Comparison of ENCODE assay signal across 8 cellular contexts in the genomic region with DNA sequence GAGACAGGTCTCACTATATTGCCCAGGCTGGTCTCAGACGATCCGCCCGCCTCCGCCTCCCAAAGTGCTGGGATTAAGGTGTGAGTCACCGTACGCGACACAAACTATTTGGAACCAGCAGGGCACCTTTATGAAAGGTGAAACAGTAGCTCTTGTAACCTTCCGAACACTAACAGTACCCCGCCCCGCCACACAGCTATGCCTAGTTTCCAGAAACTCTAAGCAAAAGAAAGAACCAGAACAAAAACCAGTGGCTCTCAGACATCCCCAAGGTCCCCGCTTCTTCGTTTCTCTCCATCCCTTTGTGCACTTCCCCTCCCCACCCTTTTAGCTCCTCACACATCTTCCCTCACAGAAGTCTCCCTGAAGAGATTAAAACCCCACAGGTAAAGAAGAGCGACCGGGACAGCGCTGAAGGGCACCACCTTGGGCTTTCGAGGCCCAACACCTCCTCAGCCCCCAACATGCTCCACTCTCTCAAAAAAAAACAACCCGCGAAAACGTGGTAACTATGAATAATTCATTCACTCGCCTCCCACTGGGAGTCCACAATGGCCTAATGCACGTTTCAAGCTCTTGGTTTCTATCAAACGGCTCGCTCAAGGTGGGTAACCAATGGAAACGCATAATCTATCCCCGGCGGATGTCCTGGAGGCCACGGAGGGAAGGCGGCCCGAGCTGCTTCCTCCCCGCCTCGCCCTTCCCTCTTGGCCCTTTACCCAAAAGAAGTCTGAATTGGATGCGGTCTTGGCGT. TPM values are rescaled to one million over a fixed set of nuclear protein-coding genes. Genes with fewer than 3 reads are reported as not detected.
DNase-seq lines count a peak whose midpoint lies in the region; ATAC-seq, FAIRE-seq and TF ChIP-seq lines count a peak whose summit lies in the region.

No MANE protein-coding gene starts in this region.

- WGBS in pancreas, 2 donors = 4 to 7% methylated on average over 33 of the region's 33 CpGs

- H3K4me1 ChIP-seq in MM.1S (ENCODE audit: low read length) (no peaks in the 10 kb centered on the region), pancreas (peaks cover 11 to 36% (median 17%) of the 10 kb centered on the region in 3 donors)

- H3K4me3 ChIP-seq in H7 (ENCODE audit: insufficient read depth, low read depth, low read length) = peak overlapping the region; percentile 94
- peak overlapping the region; percentile 89 for H3K4me3 ChIP-seq in MM.1S (ENCODE audit: low read length)
- peak overlapping the region; percentile 63 for H3K4me3 ChIP-seq in fibroblast of the aortic adventitia (ENCODE audit: low read depth, low read length)
- peak overlapping the region; percentile 73 to 100 (median 90) for H3K4me3 ChIP-seq in pancreas

- no peaks in the 10 kb centered on the region for H3K27me3 Mint-ChIP-seq in activated CD4-positive, alpha-beta memory T cell treated with anti-CD3 and anti-CD28 coated beads for 36 hours

- POLR2A ChIA-PET in GM10248 (lab: Yijun Ruan, JAX) = no interaction called here
- POLR2A ChIA-PET in activated CD4-positive, alpha-beta memory T cell treated with anti-CD3 and anti-CD28 coated beads for 36 hours (lab: Charles Lee) = interaction anchor here (0.6 to 1.4 kb wide), 11 partner anchors 12 to 1628 kb away, joined by 3 to 4 read pairs (median 3); a partner anchor contains a TSS

- H3K4me3 Mint-ChIP-seq in activated CD4-positive, alpha-beta memory T cell treated with anti-CD3 and anti-CD28 coated beads for 36 hours = peak overlapping the region; percentile 81

- TF ChIP-seq CTCF in GM10248 (IDR thresholded peaks at IDR 0.05; ENCODE audit: control extremely low read depth, extremely low read depth, low read depth, missing control alignments) = no peak
- TF ChIP-seq CTCF in MM.1S (IDR thresholded peaks at IDR 0.05; ENCODE audit: low read length) = no peak
- TF ChIP-seq CTCF in fibroblast of the aortic adventitia (IDR thresholded peaks at IDR 0.05; ENCODE audit: insufficient read depth, low read length) = no peak
- no peak for TF ChIP-seq CTCF in pancreas (IDR thresholded peaks at IDR 0.05)

- H3K9me3 ChIP-seq in MM.1S (replicated peaks; ENCODE audit: insufficient read depth, low read length) = no peaks in the 10 kb centered on the region
- H3K9me3 ChIP-seq in pancreas = no peaks in the 10 kb centered on the region

- peak overlapping the region; percentile 90 for H3K27ac Mint-ChIP-seq in activated CD4-positive, alpha-beta memory T cell treated with anti-CD3 and anti-CD28 coated beads for 36 hours

- H3K4me2 ChIP-seq in MM.1S (ENCODE audit: low read depth, low read length) = peak overlapping the region; percentile 53

- H3K27me3 ChIP-seq in H7 (ENCODE audit: control insufficient read depth, insufficient read depth, low read length) (no peaks in the 10 kb centered on the region), MM.1S (replicated peaks; ENCODE audit: insufficient read depth, low read length) (no peaks in the 10 kb centered on the region), pancreas (no peaks in the 10 kb centered on the region)

- H4K20me1 ChIP-seq in MM.1S (ENCODE audit: insufficient read depth, low read length) = 0 out of 2 replicates have a peak, but pooled peaks cover 3% of the 10 kb centered on the region

- H3K9me2 ChIP-seq in MM.1S (replicated peaks; ENCODE audit: insufficient read depth, low read length) = no peaks in the 10 kb centered on the region

- peak; percentile 1 to 18 (median 10) for ATAC-seq in pancreas

- CTCF ChIA-PET in GM10248 (lab: Yijun Ruan, JAX) = interaction anchor here (0.9 to 2.4 kb wide), 8 partner anchors 9 to 457 kb away, joined by 3 to 7 read pairs (median 6); no protein-coding TSS in a partner anchor
- CTCF ChIA-PET in activated CD4-positive, alpha-beta memory T cell treated with anti-CD3 and anti-CD28 coated beads for 36 hours (lab: Charles Lee) = interaction anchor here (0.6 to 2.6 kb wide), 7 partner anchors 14 to 980 kb away, joined by 3 to 8 read pairs (median 3); no protein-coding TSS in a partner anchor

- FAIRE-seq in pancreas (lab: Jason Lieb, UNC) = no peak

- H3K36me3 ChIP-seq in H7 (replicated peaks; ENCODE audit: control insufficient read depth, insufficient read depth, low read length) (peaks cover 5% of the 10 kb centered on the region), MM.1S (replicated peaks; ENCODE audit: insufficient read depth, low read length) (no peaks in the 10 kb centered on the region), pancreas (no peaks in the 10 kb centered on the region)

- peaks cover 75% of the 10 kb centered on the region for H3K79me2 ChIP-seq in MM.1S (ENCODE audit: low read length)

- peaks cover 67% of the 10 kb centered on the region for H3K4me1 Mint-ChIP-seq in activated CD4-positive, alpha-beta memory T cell treated with anti-CD3 and anti-CD28 coated beads for 36 hours (ENCODE audit: low read depth)

- H2AFZ ChIP-seq in MM.1S (ENCODE audit: low read length) = peak overlapping the region; percentile 45

- H3K27ac ChIP-seq in MM.1S (ENCODE audit: low read length) = peak overlapping the region; percentile 66; the same call in 1 of the 2 replicates
- H3K27ac ChIP-seq in pancreas = peak overlapping the region; percentile 81 to 94 (median 92)

- peaks cover 30% of the 10 kb centered on the region for H3K36me3 Mint-ChIP-seq in activated CD4-positive, alpha-beta memory T cell treated with anti-CD3 and anti-CD28 coated beads for 36 hours

- H3K9me3 Mint-ChIP-seq in activated CD4-positive, alpha-beta memory T cell treated with anti-CD3 and anti-CD28 coated beads for 36 hours = no peaks in the 10 kb centered on the region

- DNase-seq in GM10248 (ENCODE audit: extremely low spot score) (peak; percentile 64), H7 (peak; percentile 87), MM.1S (peak; percentile 16), fibroblast of the aortic adventitia (ENCODE audit: low read depth) (peak; percentile 56), pancreas (peak in 1 of 6 donors; percentile 19), hypothalamus (lab: John Stamatoyannopoulos, UW) (no peak), cerebellum (ENCODE audit: low spot score) (no peak)
- peak; percentile 66 for DNase-seq in activated CD4-positive, alpha-beta memory T cell treated with anti-CD3 and anti-CD28 coated beads for 36 hours

- peak overlapping the region; percentile 75 for H3K9ac ChIP-seq in MM.1S (ENCODE audit: low read length)

- intact Hi-C loops in activated CD4-positive, alpha-beta memory T cell treated with anti-CD3 and anti-CD28 coated beads for 36 hours (cut with micrococcal nuclease) = loop anchor here (1.0 to 2.0 kb wide), 4 partner anchors 33 to 153 kb away; a partner anchor contains a TSS
- intact Hi-C loops in pancreas (cut with DNase I) = loop anchor here in 1 of 3 donors (10.0 kb wide), 1 partner anchor 353 kb away; no protein-coding TSS in a partner anchor

- no peaks in the 10 kb centered on the region for H3F3A ChIP-seq in MM.1S (ENCODE audit: insufficient read depth, low read length)

RNA-seq across cellular contexts. Expression of a gene that starts 0.9 kb away (rescaled TPM):
- 16.6 and 17.7 TPM in 2 replicates for total RNA-seq in H7 (2014; rRNA removed; shearing (Covaris generic))
- total RNA-seq in activated CD4-positive, alpha-beta memory T cell treated with anti-CD3 and anti-CD28 coated beads for 36 hours = 10 to 100 TPM; 23.2 to 23.8 TPM
- total RNA-seq in fibroblast of the aortic adventitia (ENCODE audit: low replicate concordance) (20.9 and 37.9 TPM in 2 replicates), pancreas (10 to 100 TPM in 3 of 6 donors, 1 to 10 TPM in 3; 6.4 to 13.4 (median 10.0) TPM), cerebellum (27.2 TPM)
- 1 to 10 TPM; 3.6 to 8.5 TPM for polyA plus RNA-seq in pancreas

RNA-seq across cellular contexts. Expression of a gene that starts 1.2 kb away (rescaled TPM):
- 15.8 and 17.4 TPM in 2 replicates for total RNA-seq in H7 (2014; rRNA removed; shearing (Covaris generic))
- 10 to 100 TPM; 46.2 to 48.9 TPM for total RNA-seq in activated CD4-positive, alpha-beta memory T cell treated with anti-CD3 and anti-CD28 coated beads for 36 hours
- total RNA-seq in fibroblast of the aortic adventitia (ENCODE audit: low replicate concordance) = 5.6 and 23.6 TPM in 2 replicates
- 10 to 100 TPM; 17.0 to 28.7 (median 23.9) TPM for total RNA-seq in pancreas
- polyA plus RNA-seq in pancreas = 10 to 100 TPM; 28.0 to 31.7 TPM
- total RNA-seq in cerebellum = 23.4 TPM

RNA-seq across cellular contexts. Expression of a gene that starts 32.6 kb away (rescaled TPM):
- total RNA-seq in H7 (2014; rRNA removed; shearing (Covaris generic)) = 13.4 and 14.1 TPM in 2 replicates
- 1 to 10 TPM; 7.4 to 7.6 TPM for total RNA-seq in activated CD4-positive, alpha-beta memory T cell treated with anti-CD3 and anti-CD28 coated beads for 36 hours
- total RNA-seq in fibroblast of the aortic adventitia (ENCODE audit: low replicate concordance) (4.7 and 9.2 TPM in 2 replicates), pancreas (10 to 100 TPM in 1 of 6 donors, 1 to 10 TPM in 5; 3.3 to 10.4 (median 6.3) TPM), cerebellum (5.1 TPM)
- polyA plus RNA-seq in pancreas = 10 to 100 TPM; 13.2 to 16.1 TPM

RNA-seq across cellular contexts. Expression of a gene that starts 38.9 kb away (rescaled TPM):
- total RNA-seq in H7 (2014; rRNA removed; shearing (Covaris generic)) = 282 and 412 TPM in 2 replicates
- 1 to 10 TPM; 5.9 to 6.1 TPM for total RNA-seq in activated CD4-positive, alpha-beta memory T cell treated with anti-CD3 and anti-CD28 coated beads for 36 hours
- total RNA-seq in fibroblast of the aortic adventitia (ENCODE audit: low replicate concordance) (17.6 and 29.3 TPM in 2 replicates), pancreas (10 to 100 TPM; 17.8 to 52.9 (median 40.1) TPM), cerebellum (155 TPM)
- polyA plus RNA-seq in pancreas = 100 to 1,000 TPM; 140 to 264 TPM

Comparison
In these comparisons a context has a peak if more than half of its experiments do, and no peak if none do; other contexts are left out.
1. DNase-seq: peak in GM10248 (single experiment), H7 (single experiment), MM.1S (single experiment), activated CD4-positive, alpha-beta memory T cell treated with anti-CD3 and anti-CD28 coated beads for 36 hours (single experiment) and fibroblast of the aortic adventitia (single experiment); none in hypothalamus (0 of 51) and cerebellum (single experiment).
2. Peak in every context shown above with its lines, with median percentiles within 50 percentile points of each other: H3K4me3 ChIP-seq.